ENCODE assay signal across 1 cellular context in genomic region chr12:111405149-111405855, GRCh38.
TF ChIP-seq lines count a peak whose summit lies in the region.

No MANE protein-coding gene starts in this region.

TF ChIP-seq in HepG2, 621 proteins besides CTCF, POLR2A, EP300 and RAD21 (continued from another document):
- TF ChIP-seq KMT2A (CRISPR knock-in tag; IDR thresholded peaks at IDR 0.05) (peak; percentile 41; the same call in 1 of the 2 replicates), ZNF263 (CRISPR knock-in tag; IDR thresholded peaks at IDR 0.05) (peak; percentile 35; the same call in 1 of the 2 replicates), ZSCAN12 (CRISPR knock-in tag; IDR thresholded peaks at IDR 0.05) (0 out of 2 replicates have a peak, but pooled peaks have one; percentile 35), PCBP1 (IDR thresholded peaks at IDR 0.05; ENCODE audit: borderline replicate concordance, low read depth, low read length) (peak; percentile 56; the same call in 1 of the 2 replicates), SOX6 (IDR thresholded peaks at IDR 0.05) (no peak), SOX6 (CRISPR knock-in tag; IDR thresholded peaks at IDR 0.05) (peak; percentile 64), KLF16 (CRISPR knock-in tag; IDR thresholded peaks at IDR 0.05) (peak in 1 of 2 experiments; percentile 88; a peak in 1 of 4 replicates), KLF6 (CRISPR knock-in tag; IDR thresholded peaks at IDR 0.05) (0 out of 2 replicates have a peak, but pooled peaks have one; percentile 39)
